ENCODE assay signal across 13 cellular contexts in the genomic region with DNA sequence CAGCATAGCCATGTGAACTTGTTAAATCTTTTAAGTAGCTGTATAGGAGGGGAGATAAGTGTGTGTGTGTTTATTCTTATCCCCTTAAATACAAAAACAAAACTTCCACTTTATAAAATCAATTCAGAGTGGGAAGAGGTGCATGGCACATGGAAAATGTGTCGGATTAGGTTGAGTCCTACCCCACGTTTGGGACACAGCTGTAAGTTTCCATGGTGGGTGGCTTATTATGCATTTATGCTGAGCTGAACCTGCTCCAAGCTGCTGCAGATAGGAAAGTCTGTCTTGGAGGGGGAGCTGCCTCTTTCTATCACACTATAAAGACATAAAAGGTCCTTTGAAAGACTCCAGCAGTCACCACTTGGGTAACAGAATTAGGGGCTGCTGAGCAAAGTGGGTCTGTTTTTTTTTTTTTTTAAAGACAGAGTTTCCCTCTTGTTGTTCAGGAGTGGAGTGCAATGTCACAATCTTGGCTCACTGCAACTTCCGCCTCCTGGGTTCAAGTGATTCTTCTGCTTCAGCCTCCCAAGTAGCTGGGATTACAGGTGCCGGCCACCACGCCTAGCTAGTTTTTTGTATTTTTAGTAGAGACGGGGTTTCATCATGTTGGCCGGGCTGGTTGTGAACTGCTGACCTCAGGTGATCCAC. TPM values are rescaled to one million over a fixed set of nuclear protein-coding genes. Genes with fewer than 3 reads are reported as not detected.
DNase-seq lines count a peak whose midpoint lies in the region; ATAC-seq, FAIRE-seq and TF ChIP-seq lines count a peak whose summit lies in the region.
"Had no signal": no experiment of that assay in that cellular context is flagged by ENCODE, and none has a peak within 500 bp of the region (broad histone marks: within the 10 kb centered on the region; RNA-seq: fewer than 3 reads in every experiment).

No MANE protein-coding gene starts in this region.

- H3K27ac ChIP-seq in right lobe of liver (peak overlapping the region; percentile 31 to 94 (median 76)), HepG2 (ENCODE audit: extremely low read length, insufficient read depth, low read length) (no peak overlapping the region), epithelial cell of prostate (peak overlapping the region; percentile 99)
- H3K27ac ChIP-seq: WERI-Rb-1 had no signal

- H3K4me3 ChIP-seq in right lobe of liver (no peak overlapping the region), HepG2 (replicated peaks in 1 of 3; ENCODE audit: insufficient read depth in 1 of 3, low read depth in 2 of 3, low read length in 3 of 3) (no peak overlapping the region)

- POLR2A ChIA-PET in HepG2 (lab: Yijun Ruan, JAX), result interaction anchor here (1.3 to 2.6 kb wide), 5 partner anchors 9 to 21 kb away, joined by 4 to 8 read pairs (median 7); a partner anchor contains a TSS

- intact Hi-C loops in right lobe of liver (cut with DNase I), result no loop called here
- intact Hi-C loops in HepG2 (cut with micrococcal nuclease; ENCODE audit: unreplicated experiment), result no loop called here

- H3K9ac ChIP-seq in HepG2 (ENCODE audit: insufficient read depth, low read depth, low read length), result no peak overlapping the region

- H3K27me3 ChIP-seq in right lobe of liver (no peaks in the 10 kb centered on the region), HepG2 (ENCODE audit: control insufficient read depth in 1 of 2, insufficient read depth in 2 of 2, low read length in 2 of 2) (no peaks in the 10 kb centered on the region)

- H3K36me3 ChIP-seq in right lobe of liver (peaks cover 0 to 4% (median 0%) of the 10 kb centered on the region in 4 donors), HepG2 (replicated peaks in 1 of 2; ENCODE audit: control insufficient read depth in 1 of 2, insufficient read depth in 2 of 2, low read length in 2 of 2) (peaks cover 17 to 57% of the 10 kb centered on the region in 2 experiments)

- H3K4me1 ChIP-seq in right lobe of liver (peaks cover 0 to 94% (median 44%) of the 10 kb centered on the region in 4 donors), HepG2 (ENCODE audit: insufficient read depth, low read length) (peaks cover 98% of the 10 kb centered on the region)

- no peak for FAIRE-seq in HepG2 (lab: Jason Lieb, UNC)
- FAIRE-seq: GM19239 had no signal

- H3K79me2 ChIP-seq in HepG2 (ENCODE audit: insufficient read depth, low read length), result peaks cover 97% of the 10 kb centered on the region

- H3K27me3 Mint-ChIP-seq in osteocyte (ENCODE audit: unreplicated experiment), result no peaks in the 10 kb centered on the region
- no peaks in the 10 kb centered on the region for H3K27me3 Mint-ChIP-seq in stimulated activated naive B cell treated with anti-CD40 and anti-IgM and Interleukin-4, amounts not matched to agents 10 μg/mL and 1 μg/mL and 100 μg/mL, for 72 hours

- no peak overlapping the region for H2AFZ ChIP-seq in HepG2 (ENCODE audit: low read length)

- no peaks in the 10 kb centered on the region for H3K9me3 Mint-ChIP-seq in osteocyte (ENCODE audit: unreplicated experiment)
- H3K9me3 Mint-ChIP-seq in stimulated activated naive B cell treated with anti-CD40 and anti-IgM and Interleukin-4, amounts not matched to agents 10 μg/mL and 1 μg/mL and 100 μg/mL, for 72 hours, result no peaks in the 10 kb centered on the region
- H3K9me3 Mint-ChIP-seq: activated naive CD4-positive, alpha-beta T cell treated with anti-CD3 and anti-CD28 coated beads for 36 hours had no signal

- TF ChIP-seq EP300 in HepG2 (IDR thresholded peaks at IDR 0.05; ENCODE audit: low read depth in 2 of 2, low read length in 2 of 2) (no peak), HepG2 (CRISPR knock-in tag; IDR thresholded peaks at IDR 0.05; ENCODE audit: borderline replicate concordance) (no peak)

- TF ChIP-seq CTCF in right lobe of liver (IDR thresholded peaks at IDR 0.05) (no peak), HepG2 (CRISPR knock-in tag; IDR thresholded peaks at IDR 0.05) (no peak), osteocyte (IDR thresholded peaks at IDR 0.05) (no peak)

- H3K4me3 Mint-ChIP-seq in osteocyte (ENCODE audit: unreplicated experiment), result no peak overlapping the region
- no peak overlapping the region for H3K4me3 Mint-ChIP-seq in stimulated activated naive B cell treated with anti-CD40 and anti-IgM and Interleukin-4, amounts not matched to agents 10 μg/mL and 1 μg/mL and 100 μg/mL, for 72 hours
- H3K4me3 Mint-ChIP-seq: activated naive CD4-positive, alpha-beta T cell treated with anti-CD3 and anti-CD28 coated beads for 36 hours had no signal

- no peak for TF ChIP-seq RAD21 in HepG2 (CRISPR knock-in tag; IDR thresholded peaks at IDR 0.05)

- no peak for TF ChIP-seq POLR2A in right lobe of liver (IDR thresholded peaks at IDR 0.05)
- no peak for TF ChIP-seq POLR2A in HepG2 (IDR thresholded peaks at IDR 0.05; ENCODE audit: insufficient read depth in 1 of 2, low read depth in 2 of 2, low read length in 2 of 2)

- H3K9me3 ChIP-seq in right lobe of liver, result no peaks in the 10 kb centered on the region
- no peaks in the 10 kb centered on the region for H3K9me3 ChIP-seq in HepG2 (ENCODE audit: low read length)

- in situ Hi-C loops in HepG2 (cut with HindIII; ENCODE audit: extremely low pct_ligation_motif_present, low pct_unique_long_range_greater_than_20kb), result no loop called here

- H4K20me1 ChIP-seq in HepG2 (ENCODE audit: insufficient read depth, low read length), result peaks cover 91% of the 10 kb centered on the region

- H3K36me3 Mint-ChIP-seq in osteocyte (ENCODE audit: unreplicated experiment), result peaks cover 12% of the 10 kb centered on the region
- H3K36me3 Mint-ChIP-seq in stimulated activated naive B cell treated with anti-CD40 and anti-IgM and Interleukin-4, amounts not matched to agents 10 μg/mL and 1 μg/mL and 100 μg/mL, for 72 hours, result peaks cover 6 to 27% of the 10 kb centered on the region in 2 donors

- peaks cover 96% of the 10 kb centered on the region for H3K4me1 Mint-ChIP-seq in osteocyte (ENCODE audit: unreplicated experiment)
- H3K4me1 Mint-ChIP-seq in stimulated activated naive B cell treated with anti-CD40 and anti-IgM and Interleukin-4, amounts not matched to agents 10 μg/mL and 1 μg/mL and 100 μg/mL, for 72 hours, result peaks cover 35 to 74% of the 10 kb centered on the region in 2 donors

- WGBS in right lobe of liver (ENCODE audit: insufficient coverage, low coverage, low lambda C conversion rate, missing lambda C conversion rate), result 31% methylated on average over 6 of the region's 7 CpGs
- 86% methylated on average over 7 of the region's 7 CpGs for WGBS in HepG2 (ENCODE audit: low lambda C conversion rate)

- ATAC-seq in right lobe of liver (no peak), HepG2 (no peak), GM21390 (IDR thresholded peaks at IDR 0.05; ENCODE audit: unreplicated experiment) (no peak), GM18520 (IDR thresholded peaks at IDR 0.05; ENCODE audit: unreplicated experiment) (no peak)
- ATAC-seq in stimulated activated naive B cell treated with anti-CD40 and anti-IgM and Interleukin-4, amounts not matched to agents 10 μg/mL and 1 μg/mL and 100 μg/mL, for 72 hours (replicated peaks), result no peak

- BruUV-seq in HepG2 (replicated peaks; lab: Mats Ljungman, UMichigan), result no TSS peak

- H3K4me2 ChIP-seq in HepG2 (ENCODE audit: low read depth, low read length), result no peak overlapping the region

- peak overlapping the region; percentile 98 for H3K27ac Mint-ChIP-seq in osteocyte (ENCODE audit: unreplicated experiment)
- no peak overlapping the region for H3K27ac Mint-ChIP-seq in stimulated activated naive B cell treated with anti-CD40 and anti-IgM and Interleukin-4, amounts not matched to agents 10 μg/mL and 1 μg/mL and 100 μg/mL, for 72 hours
- H3K27ac Mint-ChIP-seq: activated naive CD4-positive, alpha-beta T cell treated with anti-CD3 and anti-CD28 coated beads for 36 hours had no signal

- no peak for DNase-seq in right lobe of liver
- DNase-seq in HepG2 (ENCODE audit: low spot score), result no peak
- no peak for DNase-seq in epithelial cell of prostate (ENCODE audit: low read depth, low spot score)
- no peak for DNase-seq in osteocyte (ENCODE audit: extremely low spot score, unreplicated experiment)
- DNase-seq in GOT3 (lab: John Stamatoyannopoulos, UW), result no peak
- no peak for DNase-seq in stimulated activated naive B cell treated with anti-CD40 and anti-IgM and Interleukin-4, amounts not matched to agents 10 μg/mL and 1 μg/mL and 100 μg/mL, for 72 hours
- DNase-seq: activated naive CD4-positive, alpha-beta T cell treated with anti-CD3 and anti-CD28 coated beads for 36 hours; erythroblast; NCI-H774; WERI-Rb-1 had no signal

- CTCF ChIA-PET in HepG2 (lab: Yijun Ruan, JAX; ENCODE audit: low intra/inter-chr PET ratio, low total read pairs), result no interaction called here

RNA-seq across cellular contexts. Expression of a gene that starts 15.2 kb away (rescaled TPM):
- 100 to 1,000 TPM; 142 to 306 (median 201) TPM for total RNA-seq in right lobe of liver
- total RNA-seq in HepG2 (2016; rRNA removed; fragmentation: Illumina TruSeq; extraction: Trizol), result 167 and 192 TPM in 2 replicates
- total RNA-seq in HepG2 (2016; cell fraction: cytosol; rRNA removed; fragmentation: Illumina TruSeq; extraction: Trizol; ENCODE audit: low read depth), result 13.8 and 15.0 TPM in 2 replicates
- total RNA-seq in HepG2 (2016; cell fraction: insoluble cytoplasmic fraction; rRNA removed; fragmentation: Illumina TruSeq; extraction: Trizol), result 122 and 176 TPM in 2 replicates
- total RNA-seq in HepG2 (2016; cell fraction: membrane; rRNA removed; fragmentation: Illumina TruSeq; extraction: Trizol), result 28.6 and 34.1 TPM in 2 replicates
- total RNA-seq in HepG2 (2016; cell fraction: nucleus; rRNA removed; fragmentation: Illumina TruSeq; extraction: Trizol), result 148 and 165 TPM in 2 replicates
- polyA plus RNA-seq in HepG2 (2011; rRNA removed), result 171 and 223 TPM in 2 replicates
- 82.2 and 91.7 TPM in 2 replicates for polyA plus RNA-seq in HepG2 (2011; cell fraction: cytosol; rRNA removed)
- polyA plus RNA-seq in HepG2 (2011; cell fraction: nucleus; rRNA removed), result 437 and 620 TPM in 2 replicates
- polyA plus RNA-seq in HepG2 (2012), result 222 and 260 TPM in 2 replicates
- 5.8 and 8.5 TPM in 2 replicates for polyA plus RNA-seq in HepG2 (2016; cell fraction: cytosol; fragmentation: Illumina TruSeq; extraction: Trizol; ENCODE audit: low read depth)
- 192 and 256 TPM in 2 replicates for polyA plus RNA-seq in HepG2 (2016; cell fraction: insoluble cytoplasmic fraction; fragmentation: Illumina TruSeq; extraction: Trizol; ENCODE audit: low read depth)
- 20.9 and 27.6 TPM in 2 replicates for polyA plus RNA-seq in HepG2 (2016; cell fraction: membrane; fragmentation: Illumina TruSeq; extraction: Trizol; ENCODE audit: low read depth)
- 435 and 441 TPM in 2 replicates for polyA plus RNA-seq in HepG2 (2016; cell fraction: nucleus; fragmentation: Illumina TruSeq; extraction: Trizol; ENCODE audit: insufficient read depth, low read depth)
- 172 and 192 TPM in 2 replicates for polyA minus RNA-seq in HepG2 (2011; rRNA and poly(A)+ RNA removed; ENCODE audit: low replicate concordance)
- polyA minus RNA-seq in HepG2 (2011; cell fraction: cytosol; rRNA and poly(A)+ RNA removed), result 86.2 and 95.5 TPM in 2 replicates
- polyA minus RNA-seq in HepG2 (2011; cell fraction: nucleus; rRNA and poly(A)+ RNA removed), result 73.1 and 75.2 TPM in 2 replicates
- 525 and 560 TPM in 2 replicates for total RNA-seq in osteocyte

RNA-seq across cellular contexts. Expression of a gene that starts 43.6 kb away (rescaled TPM):
- total RNA-seq in right lobe of liver (100 to 1,000 TPM in 4 of 6 experiments, 10 to 100 TPM in 2; 86.3 to 305 (median 116) TPM), HepG2 (2016; rRNA removed; fragmentation: Illumina TruSeq; extraction: Trizol) (258 and 351 TPM in 2 replicates), osteocyte (258 and 262 TPM in 2 replicates)
- total RNA-seq in HepG2 (2016; cell fraction: cytosol; rRNA removed; fragmentation: Illumina TruSeq; extraction: Trizol; ENCODE audit: low read depth), result 100 and 104 TPM in 2 replicates
- 260 and 364 TPM in 2 replicates for total RNA-seq in HepG2 (2016; cell fraction: insoluble cytoplasmic fraction; rRNA removed; fragmentation: Illumina TruSeq; extraction: Trizol)
- 174 and 175 TPM in 2 replicates for total RNA-seq in HepG2 (2016; cell fraction: membrane; rRNA removed; fragmentation: Illumina TruSeq; extraction: Trizol)
- total RNA-seq in HepG2 (2016; cell fraction: nucleus; rRNA removed; fragmentation: Illumina TruSeq; extraction: Trizol), result 92.4 TPM in 2 replicates
- 179 and 230 TPM in 2 replicates for polyA plus RNA-seq in HepG2 (2011; rRNA removed)
- 271 and 427 TPM in 2 replicates for polyA plus RNA-seq in HepG2 (2011; cell fraction: cytosol; rRNA removed)
- polyA plus RNA-seq in HepG2 (2011; cell fraction: nucleus; rRNA removed), result 210 and 224 TPM in 2 replicates
- polyA plus RNA-seq in HepG2 (2012), result 171 and 172 TPM in 2 replicates
- 106 and 109 TPM in 2 replicates for polyA plus RNA-seq in HepG2 (2016; cell fraction: cytosol; fragmentation: Illumina TruSeq; extraction: Trizol; ENCODE audit: low read depth)
- polyA plus RNA-seq in HepG2 (2016; cell fraction: insoluble cytoplasmic fraction; fragmentation: Illumina TruSeq; extraction: Trizol; ENCODE audit: low read depth), result 349 and 386 TPM in 2 replicates
- 161 and 168 TPM in 2 replicates for polyA plus RNA-seq in HepG2 (2016; cell fraction: membrane; fragmentation: Illumina TruSeq; extraction: Trizol; ENCODE audit: low read depth)
- 163 and 169 TPM in 2 replicates for polyA plus RNA-seq in HepG2 (2016; cell fraction: nucleus; fragmentation: Illumina TruSeq; extraction: Trizol; ENCODE audit: insufficient read depth, low read depth)
- polyA minus RNA-seq in HepG2 (2011; rRNA and poly(A)+ RNA removed; ENCODE audit: low replicate concordance), result 199 and 296 TPM in 2 replicates
- 94.6 and 127 TPM in 2 replicates for polyA minus RNA-seq in HepG2 (2011; cell fraction: cytosol; rRNA and poly(A)+ RNA removed)
- 43.4 and 51.5 TPM in 2 replicates for polyA minus RNA-seq in HepG2 (2011; cell fraction: nucleus; rRNA and poly(A)+ RNA removed)

RNA-seq across cellular contexts. Expression of a gene that starts 44.9 kb away (rescaled TPM):
- total RNA-seq in right lobe of liver (1 to 10 TPM in 5 of 6 experiments, under 1 TPM in 1; 0.93 to 3.1 (median 2.0) TPM), HepG2 (2016; rRNA removed; fragmentation: Illumina TruSeq; extraction: Trizol) (0.89 TPM in 1 of 2 replicates, not detected in the other), osteocyte (2.1 and 3.1 TPM in 2 replicates)
- not detected in 2 replicates for total RNA-seq in HepG2 (2016; cell fraction: cytosol; rRNA removed; fragmentation: Illumina TruSeq; extraction: Trizol; ENCODE audit: low read depth)
- 0.39 and 0.41 TPM in 2 replicates for total RNA-seq in HepG2 (2016; cell fraction: insoluble cytoplasmic fraction; rRNA removed; fragmentation: Illumina TruSeq; extraction: Trizol)
- total RNA-seq in HepG2 (2016; cell fraction: membrane; rRNA removed; fragmentation: Illumina TruSeq; extraction: Trizol), result 0.19 and 0.62 TPM in 2 replicates
- 0.60 TPM in 1 of 2 replicates, not detected in the other for total RNA-seq in HepG2 (2016; cell fraction: nucleus; rRNA removed; fragmentation: Illumina TruSeq; extraction: Trizol)
- 0.24 and 0.35 TPM in 2 replicates for polyA plus RNA-seq in HepG2 (2011; rRNA removed)
- 0.05 and 0.31 TPM in 2 replicates for polyA plus RNA-seq in HepG2 (2011; cell fraction: cytosol; rRNA removed)
- polyA plus RNA-seq in HepG2 (2011; cell fraction: nucleus; rRNA removed), result 2.1 and 2.6 TPM in 2 replicates
- polyA plus RNA-seq in HepG2 (2012), result 0.44 and 0.64 TPM in 2 replicates
- not detected in 2 replicates for polyA plus RNA-seq in HepG2 (2016; cell fraction: cytosol; fragmentation: Illumina TruSeq; extraction: Trizol; ENCODE audit: low read depth)
- polyA plus RNA-seq in HepG2 (2016; cell fraction: insoluble cytoplasmic fraction; fragmentation: Illumina TruSeq; extraction: Trizol; ENCODE audit: low read depth), result 0.52 TPM in 1 of 2 replicates, not detected in the other
- polyA plus RNA-seq in HepG2 (2016; cell fraction: membrane; fragmentation: Illumina TruSeq; extraction: Trizol; ENCODE audit: low read depth), result not detected in 2 replicates
- polyA plus RNA-seq in HepG2 (2016; cell fraction: nucleus; fragmentation: Illumina TruSeq; extraction: Trizol; ENCODE audit: insufficient read depth, low read depth), result 1.4 and 3.1 TPM in 2 replicates
- polyA minus RNA-seq in HepG2 (2011; rRNA and poly(A)+ RNA removed; ENCODE audit: low replicate concordance), result 0.91 TPM in 1 of 2 replicates, not detected in the other
- not detected in 2 replicates for polyA minus RNA-seq in HepG2 (2011; cell fraction: cytosol; rRNA and poly(A)+ RNA removed)
- polyA minus RNA-seq in HepG2 (2011; cell fraction: nucleus; rRNA and poly(A)+ RNA removed), result not detected in 2 replicates
